17 cellular contexts compared by ENCODE assay signal in genomic region chr16:58563235-58563634, GRCh38. TPM values are rescaled to one million over a fixed set of nuclear protein-coding genes. Genes with fewer than 3 reads are reported as not detected.
DNase-seq lines count a peak whose midpoint lies in the region; ATAC-seq, FAIRE-seq and TF ChIP-seq lines count a peak whose summit lies in the region.
"Had no signal": no experiment of that assay in that cellular context is flagged by ENCODE, and none has a peak within 500 bp of the region (broad histone marks: within the 10 kb centered on the region; RNA-seq: fewer than 3 reads in every experiment).

No MANE protein-coding gene starts in this region.

- no peak overlapping the region for H3K4me3 ChIP-seq in CD8-positive, alpha-beta T cell (ENCODE audit: low read depth, low read length)
- H3K4me3 ChIP-seq: BLaER1, esophagus squamous epithelium, HAP-1 had no signal

- TF ChIP-seq CTCF in foreskin keratinocyte (conservative IDR thresholded peaks at IDR 0.05): no peak
- no peak for TF ChIP-seq CTCF in CD8-positive, alpha-beta T cell (IDR thresholded peaks at IDR 0.05)

- H3K27me3 Mint-ChIP-seq in CD8-positive, alpha-beta T cell (ENCODE audit: low read depth): no peaks in the 10 kb centered on the region
- H3K27me3 Mint-ChIP-seq: stimulated activated naive CD8-positive, alpha-beta T cell treated with anti-CD3 and anti-CD28 coated beads, Interleukin-15, Interleukin-2, amounts not matched to agents 100 ng/mL and 50 ng/mL, for 24 hours had no signal

- no peaks in the 10 kb centered on the region for H3K9me3 Mint-ChIP-seq in CD8-positive, alpha-beta T cell
- H3K9me3 Mint-ChIP-seq: immature natural killer cell; stimulated activated naive CD8-positive, alpha-beta T cell treated with anti-CD3 and anti-CD28 coated beads, Interleukin-15, Interleukin-2, amounts not matched to agents 100 ng/mL and 50 ng/mL, for 24 hours had no signal

- peaks cover 83% of the 10 kb centered on the region for H3K36me3 Mint-ChIP-seq in CD8-positive, alpha-beta T cell

- H3K4me3 Mint-ChIP-seq in CD8-positive, alpha-beta T cell: no peak overlapping the region
- H3K4me3 Mint-ChIP-seq: immature natural killer cell; stimulated activated naive CD8-positive, alpha-beta T cell treated with anti-CD3 and anti-CD28 coated beads, Interleukin-15, Interleukin-2, amounts not matched to agents 100 ng/mL and 50 ng/mL, for 24 hours had no signal

- H3K27ac ChIP-seq in foreskin keratinocyte: no peak overlapping the region
- no peak overlapping the region for H3K27ac ChIP-seq in CD8-positive, alpha-beta T cell (ENCODE audit: low read depth, low read length)
- H3K27ac ChIP-seq: BLaER1, esophagus squamous epithelium had no signal

- CTCF ChIA-PET in CD8-positive, alpha-beta T cell (lab: Charles Lee): no interaction called here

- DNase-seq in ACHN (peak; percentile 44), HTR-8/SVneo (ENCODE audit: insufficient read length, low spot score) (peak; percentile 29), amniotic stem cell (lab: John Stamatoyannopoulos, UW) (peak; percentile 5), foreskin keratinocyte (peak; percentile 40 to 67), GM19238 (ENCODE audit: insufficient read length, low spot score) (no peak), NCI-H1417 (lab: John Stamatoyannopoulos, UW) (no peak)
- DNase-seq in CD8-positive, alpha-beta T cell: no peak
- DNase-seq: activated CD4-positive, alpha-beta T cell treated with anti-CD3 and anti-CD28 coated beads, Interleukin-2, amount 50 U/mL, for 1 hour; activated effector memory CD4-positive, alpha-beta T cell treated with anti-CD3 and anti-CD28 coated beads, Interleukin-2, amount 50 U/mL, for 16 hours; esophagus squamous epithelium; immature natural killer cell; NCI-H187 treated with DMSO at 0.1 percent for 48 hours; retina had no signal

- POLR2A ChIA-PET in CD8-positive, alpha-beta T cell (lab: Charles Lee): no interaction called here

- FAIRE-seq in HTR-8/SVneo (lab: Jason Lieb, UNC): no peak

- peaks cover 36% of the 10 kb centered on the region for H3K36me3 ChIP-seq in CD8-positive, alpha-beta T cell (ENCODE audit: insufficient read depth, low read length)

- H3K9me3 ChIP-seq in CD8-positive, alpha-beta T cell (ENCODE audit: low read length): no peaks in the 10 kb centered on the region
- H3K9me3 ChIP-seq: BLaER1, esophagus squamous epithelium, HAP-1 had no signal

- no peak overlapping the region for H3K27ac Mint-ChIP-seq in CD8-positive, alpha-beta T cell
- H3K27ac Mint-ChIP-seq: stimulated activated naive CD8-positive, alpha-beta T cell treated with anti-CD3 and anti-CD28 coated beads, Interleukin-15, Interleukin-2, amounts not matched to agents 100 ng/mL and 50 ng/mL, for 24 hours had no signal

- ATAC-seq in foreskin keratinocyte (peak; percentile 90), GM19023 (IDR thresholded peaks at IDR 0.05; ENCODE audit: unreplicated experiment) (no peak)
- ATAC-seq in CD8-positive, alpha-beta T cell: no peak

- in situ Hi-C loops in ACHN (cut with HindIII; ENCODE audit: low pct_ligation_motif_present, low pct_unique_long_range_greater_than_20kb, low sequenced_read_pairs): no loop called here

- no peaks in the 10 kb centered on the region for H3K27me3 ChIP-seq in foreskin keratinocyte
- no peaks in the 10 kb centered on the region for H3K27me3 ChIP-seq in CD8-positive, alpha-beta T cell (ENCODE audit: insufficient read depth, low read length)
- H3K27me3 ChIP-seq: BLaER1, esophagus squamous epithelium had no signal

- intact Hi-C loops in CD8-positive, alpha-beta T cell (cut with DNase I, micrococcal nuclease): no loop called here

- peaks cover 8% of the 10 kb centered on the region for H3K4me1 ChIP-seq in foreskin keratinocyte
- H3K4me1 ChIP-seq in CD8-positive, alpha-beta T cell (ENCODE audit: insufficient read depth, low read length): no peaks in the 10 kb centered on the region
- H3K4me1 ChIP-seq: BLaER1, esophagus squamous epithelium had no signal

- peaks cover 6% of the 10 kb centered on the region for H3K4me1 Mint-ChIP-seq in CD8-positive, alpha-beta T cell (ENCODE audit: low read depth)

RNA-seq across cellular contexts. Expression of gene SETD6, which starts 47.9 kb away (rescaled TPM):
- total RNA-seq in foreskin keratinocyte: 12.5 and 13.6 TPM in 2 replicates
- 8.2 and 10.4 TPM in 2 replicates for polyA plus RNA-seq in foreskin keratinocyte
- total RNA-seq in CD8-positive, alpha-beta T cell: 10 to 100 TPM; 17.3 to 17.4 TPM

Comparison
In these comparisons a context has a peak if more than half of its experiments do, and no peak if none do; other contexts are left out.
1. DNase-seq: peak in ACHN (single experiment), HTR-8/SVneo (single experiment), amniotic stem cell (single experiment) and foreskin keratinocyte (2 of 2); none in GM19238 (single experiment), CD8-positive, alpha-beta T cell (0 of 7) and NCI-H1417 (0 of 3).